30 cellular contexts compared by ENCODE assay signal in genomic region chr19:41666075-41666474, GRCh38. TPM values are rescaled to one million over a fixed set of nuclear protein-coding genes. Genes with fewer than 3 reads are reported as not detected.
"Had no signal": no experiment of that assay in that cellular context is flagged by ENCODE, and none has a peak within 500 bp of the region (broad histone marks: within the 10 kb centered on the region; RNA-seq: fewer than 3 reads in every experiment).

No MANE protein-coding gene starts in this region.

- H3K36me3 ChIP-seq: colonic mucosa, esophagus squamous epithelium, gastrocnemius medialis, heart right ventricle, left lung, lower lobe of right lung had no signal

- DNase-seq: colonic mucosa; cortex of kidney; effector CD8-positive, alpha-beta T cell; effector memory CD8-positive, alpha-beta T cell; endodermal cell; erythroblast; esophagus squamous epithelium; foreskin fibroblast; foreskin melanocyte; gastrocnemius medialis; glutamatergic neuron; head of caudate nucleus; heart right ventricle; hippocampal formation; left cardiac atrium; left lung; left ventricle myocardium superior; lower lobe of right lung; mesendoderm; midbrain had no signal

- ATAC-seq: effector memory CD8-positive, alpha-beta T cell; esophagus mucosa; gastrocnemius medialis; heart right ventricle; left cardiac atrium; left lung; left ventricle myocardium superior; lower lobe of right lung had no signal

- FAIRE-seq: endometrium, islet of Langerhans, keratinocyte had no signal

- H3K4me3 ChIP-seq: colonic mucosa, esophagus squamous epithelium, gastrocnemius medialis, heart right ventricle, left lung, lower lobe of right lung had no signal

- H3K4me1 ChIP-seq: colonic mucosa, esophagus squamous epithelium, gastrocnemius medialis, heart right ventricle, left lung, lower lobe of right lung had no signal

- H3K9me3 ChIP-seq: colonic mucosa had no signal

- H3K27ac ChIP-seq: colonic mucosa, epithelial cell of prostate, esophagus squamous epithelium, gastrocnemius medialis, heart right ventricle, left lung, lower lobe of right lung had no signal

- H3K27me3 ChIP-seq: colonic mucosa, gastrocnemius medialis had no signal

RNA-seq across cellular contexts. Expression of gene CEACAM7, which starts 22.0 kb away (rescaled TPM):
- total RNA-seq: endodermal cell, glomerular endothelial cell, heart right ventricle, kidney epithelial cell, left cardiac atrium, left ventricle myocardium superior, lower lobe of right lung, mononuclear cell had no signal
- polyA plus RNA-seq: heart right ventricle, keratinocyte had no signal

RNA-seq across cellular contexts. Expression of gene CEACAM4, which starts 39.2 kb away (rescaled TPM):
- total RNA-seq: colonic mucosa, dermis microvascular lymphatic vessel endothelial cell, endodermal cell, glomerular endothelial cell, kidney epithelial cell, lung microvascular endothelial cell had no signal
- polyA plus RNA-seq: keratinocyte had no signal

RNA-seq across cellular contexts. Expression of gene CEACAM5, which starts 42.4 kb away (rescaled TPM):
- total RNA-seq: dermis microvascular lymphatic vessel endothelial cell, endodermal cell, glomerular endothelial cell, heart right ventricle, kidney epithelial cell, left cardiac atrium, left ventricle myocardium superior, lung microvascular endothelial cell, mononuclear cell had no signal
- polyA plus RNA-seq: keratinocyte had no signal
